20 cellular contexts compared by ENCODE assay signal in the genomic region with DNA sequence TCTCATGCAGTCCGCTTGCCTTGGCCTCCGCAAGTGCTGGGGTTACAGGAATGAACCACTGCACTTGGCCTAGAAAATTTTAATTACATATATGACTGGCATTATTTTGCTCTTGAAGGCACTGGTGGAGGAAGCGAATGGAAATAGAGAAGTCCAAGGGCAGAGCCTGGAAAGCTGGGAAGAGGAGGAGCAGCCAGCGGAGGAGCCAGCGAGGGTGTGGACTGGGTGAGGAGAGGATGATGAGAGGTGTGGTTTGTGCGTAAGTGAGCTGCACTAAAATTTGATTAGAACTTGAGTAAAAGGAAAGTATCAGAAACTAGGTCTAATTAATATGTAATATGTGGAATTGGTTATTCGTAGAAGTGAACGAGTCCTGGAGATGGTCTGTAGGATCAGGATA.
"Had no signal": no experiment of that assay in that cellular context is flagged by ENCODE, and none has a peak within 500 bp of the region (broad histone marks: within the 10 kb centered on the region; RNA-seq: fewer than 3 reads in every experiment).

No MANE protein-coding gene starts in this region.

- H3K9ac ChIP-seq: parathyroid adenoma had no signal

- H3K9me3 ChIP-seq: heart right ventricle, prostate gland, right lobe of liver, tibial artery had no signal

- H3K4me1 ChIP-seq: parathyroid adenoma had no signal

- H3K4me3 Mint-ChIP-seq: naive B cell; stimulated activated effector memory CD8-positive, alpha-beta T cell treated with anti-CD3 and anti-CD28 coated beads, Interleukin-12 subunit alpha, Interleukin-12 subunit beta, amount 100 ng/mL, for 72 hours had no signal

- H3K4me3 ChIP-seq: coronary artery, dorsolateral prefrontal cortex, heart right ventricle, lung, prostate gland, right lobe of liver, tibial artery had no signal

- DNase-seq: dorsolateral prefrontal cortex; effector CD8-positive, alpha-beta T cell; heart right ventricle; left cardiac atrium; left ventricle myocardium superior; mesenchymal stem cell; midbrain; naive B cell; nucleus accumbens; right lobe of liver; stimulated activated CD4-positive, alpha-beta T cell treated with anti-CD3 and anti-CD28 coated beads, Interleukin-4, amount 100 ng/mL, for 1 hour; stimulated activated CD8-positive, alpha-beta memory T cell treated with anti-CD3 and anti-CD28 coated beads, Interleukin-4, amount 100 ng/mL, for 48 hours; stimulated activated naive CD8-positive, alpha-beta T cell treated with anti-CD3 and anti-CD28 coated beads, Interleukin-15, Interleukin-2, amounts not matched to agents 100 U/mL and 50 U/mL, for 24 hours; tibial artery had no signal

- H3K36me3 ChIP-seq: prostate gland, right lobe of liver had no signal

- H3K27me3 Mint-ChIP-seq: naive B cell had no signal

- H2AFZ ChIP-seq: parathyroid adenoma had no signal

- ATAC-seq: esophagus mucosa; heart right ventricle; left cardiac atrium; left ventricle myocardium superior; right lobe of liver; stimulated activated effector memory CD8-positive, alpha-beta T cell treated with anti-CD3 and anti-CD28 coated beads, Interleukin-12 subunit alpha, Interleukin-12 subunit beta, amount 100 ng/mL, for 72 hours; stimulated activated naive CD8-positive, alpha-beta T cell treated with anti-CD3 and anti-CD28 coated beads, Interleukin-15, Interleukin-2, amounts not matched to agents 100 U/mL and 50 U/mL, for 24 hours had no signal

- H3K27ac ChIP-seq: coronary artery, dorsolateral prefrontal cortex, heart right ventricle, parathyroid adenoma, prostate gland, right lobe of liver, tibial artery had no signal

- H3K27me3 ChIP-seq: dorsolateral prefrontal cortex, heart right ventricle, right lobe of liver, tibial artery had no signal
